ENCODE assay signal across 8 cellular contexts in the genomic region with DNA sequence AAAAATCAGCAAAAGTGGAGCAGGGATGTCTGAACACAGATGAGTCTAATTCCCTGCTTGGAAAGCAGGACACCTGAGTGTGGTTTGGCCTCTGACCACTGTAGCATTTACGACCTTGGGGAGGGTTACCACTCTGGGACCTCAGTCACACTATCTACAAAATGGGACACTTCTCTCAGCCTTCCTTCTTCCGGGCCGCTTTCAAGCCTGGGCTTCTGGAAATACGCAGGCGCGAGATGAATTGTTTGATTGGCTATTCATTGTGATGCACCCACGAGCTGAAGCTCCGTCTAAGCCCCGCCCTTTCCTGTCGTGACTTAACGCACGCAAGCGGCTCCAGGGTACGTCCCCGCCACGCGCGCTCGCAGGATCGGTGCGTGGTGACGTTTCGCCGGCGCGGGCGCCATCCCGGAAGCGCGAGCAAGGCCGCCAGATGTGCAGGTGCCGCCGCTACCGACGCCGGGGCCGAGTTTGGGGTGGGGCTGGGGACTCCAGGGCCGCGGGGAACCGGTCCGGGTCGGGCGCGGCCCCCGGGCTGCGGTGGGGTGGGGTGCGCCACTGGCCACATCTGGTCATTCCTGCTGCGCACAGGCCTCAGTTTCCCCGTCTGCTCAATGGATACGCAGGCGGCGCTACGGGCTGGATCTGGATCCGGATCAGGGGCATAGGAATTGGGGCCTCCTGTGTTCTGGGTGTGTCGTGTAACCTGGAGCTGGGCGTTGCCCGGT. TPM values are rescaled to one million over a fixed set of nuclear protein-coding genes. Genes with fewer than 3 reads are reported as not detected.
A peak's percentile ranks its signal among the peaks of the same experiment; 100 is the strongest.
DNase-seq lines count a peak whose midpoint lies in the region; ATAC-seq, FAIRE-seq and TF ChIP-seq lines count a peak whose summit lies in the region.

A gene with protein sequence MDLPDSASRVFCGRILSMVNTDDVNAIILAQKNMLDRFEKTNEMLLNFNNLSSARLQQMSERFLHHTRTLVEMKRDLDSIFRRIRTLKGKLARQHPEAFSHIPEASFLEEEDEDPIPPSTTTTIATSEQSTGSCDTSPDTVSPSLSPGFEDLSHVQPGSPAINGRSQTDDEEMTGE (plus strand): TSS at position 397 of the 728 bp plus-strand sequence. CDS start 4,187 bp downstream, outside the sequence.

- DNase-seq in D721Med (ENCODE audit: insufficient read length, low spot score) (peak; percentile 86), IMR-90 (peak; percentile 99), OCI-M1 (lab: John Stamatoyannopoulos, UW) (peak; percentile 98), activated T-cell treated with anti-CD3 and anti-CD28 coated beads for 24 hours (ENCODE audit: low read depth) (peak; percentile 96), epithelial cell of esophagus (ENCODE audit: low read depth) (peak; percentile 99)
- peak; percentile 95 to 96 for DNase-seq in stimulated activated CD8-positive, alpha-beta memory T cell treated with anti-CD3 and anti-CD28 coated beads, Interleukin-4, amount 100 ng/mL, for 1 hour (ENCODE audit: low read depth in 2 of 2, low spot score in 1 of 2)

- H3K9ac ChIP-seq in IMR-90 (ENCODE audit: low read depth, low read length) = peak within 1 kb of the TSS; percentile 81

- peak within 1 kb of the TSS; percentile 96 for H3K4ac ChIP-seq in IMR-90 (ENCODE audit: low read depth, low read length)

- H3K27me3 ChIP-seq in IMR-90 (ENCODE audit: control insufficient read depth, insufficient read depth, low read length) (no peaks in the 10 kb centered on the region), mononuclear cell (ENCODE audit: insufficient read depth, low read length) (no peaks in the 10 kb centered on the region)

- CTCF ChIA-PET in IMR-90 (lab: Yijun Ruan, JAX) = interaction anchor here (0.5 to 1.1 kb wide), 3 partner anchors 31 to 38 kb away, joined by 3 to 4 read pairs (median 3); partner anchors contain the start of gene REX1BD

- H2AK5ac ChIP-seq in IMR-90 (ENCODE audit: low read depth, low read length) = peak within 1 kb of the TSS; percentile 90

- H3K18ac ChIP-seq in IMR-90 (ENCODE audit: low read depth, low read length) = peak within 1 kb of the TSS; percentile 41

- H4K91ac ChIP-seq in IMR-90 (ENCODE audit: insufficient read depth, low read depth, low read length) = peak within 1 kb of the TSS; percentile 88

- peak within 1 kb of the TSS; percentile 80 for H3K4me2 ChIP-seq in IMR-90 (ENCODE audit: low read depth, low read length)

- H3K27ac ChIP-seq in IMR-90 (ENCODE audit: insufficient read depth, low read length) = peak within 1 kb of the TSS; percentile 65

- H3K4me1 ChIP-seq in IMR-90 (ENCODE audit: control insufficient read depth, insufficient read depth, low read length) (0 out of 2 replicates have a peak, but pooled peaks cover 2% of the 10 kb centered on the region), mononuclear cell (ENCODE audit: insufficient read depth, low read length) (peaks cover 18% of the 10 kb centered on the region)

- dilution Hi-C loops in IMR-90 (cut with HindIII; ENCODE audit: low sequenced_read_pairs, unreplicated experiment) = no loop called here

- no peak within 1 kb of the TSS for H2BK20ac ChIP-seq in IMR-90 (ENCODE audit: low read depth, low read length)

- TF ChIP-seq CTCF in D721Med (IDR thresholded peaks at IDR 0.05; ENCODE audit: insufficient read depth, missing control alignments) (no peak), IMR-90 (conservative IDR thresholded peaks at IDR 0.05; ENCODE audit: low read depth, low read length) (no peak), epithelial cell of esophagus (IDR thresholded peaks at IDR 0.05; ENCODE audit: insufficient read depth, low read depth, low read length, missing control alignments) (no peak)

- H3K4me3 ChIP-seq in IMR-90 (ENCODE audit: insufficient read depth, low read depth, low read length) = peak within 1 kb of the TSS; percentile 76
- peak within 1 kb of the TSS; percentile 96 for H3K4me3 ChIP-seq in epithelial cell of esophagus (ENCODE audit: low read length)
- H3K4me3 ChIP-seq in mononuclear cell (ENCODE audit: low read length) = peak within 1 kb of the TSS; percentile 95

- TF ChIP-seq POLR2A in IMR-90 (IDR thresholded peaks at IDR 0.05; ENCODE audit: low read depth, low read length) = peak; percentile 72

- intact Hi-C loops in IMR-90 (cut with micrococcal nuclease) = loop anchor here (1.0 to 5.0 kb wide), 2 partner anchors 35 to 105 kb away; partner anchors contain the start of gene ELL

- H2BK15ac ChIP-seq in IMR-90 (ENCODE audit: low read depth, low read length) = no peak within 1 kb of the TSS

- TF ChIP-seq RAD21 in IMR-90 (IDR thresholded peaks at IDR 0.05; ENCODE audit: low read length) = no peak

- peak within 1 kb of the TSS; percentile 92 for H3K14ac ChIP-seq in IMR-90 (replicated peaks; ENCODE audit: low read depth, low read length)

- peak within 1 kb of the TSS; percentile 29; the same call in 1 of the 2 replicates for H2BK120ac ChIP-seq in IMR-90 (ENCODE audit: low read depth, low read length)

- POLR2A ChIA-PET in IMR-90 (lab: Charles Lee; ENCODE audit: unreplicated experiment) = interaction anchor here (0.7 to 1.0 kb wide), 2 partner anchors 91 to 385 kb away, joined by 3 to 16 read pairs; no protein-coding TSS in a partner anchor

- 0 out of 2 replicates have a peak, but pooled peaks cover 2% of the 10 kb centered on the region for H3K9me1 ChIP-seq in IMR-90 (ENCODE audit: insufficient read depth, low read length)

- WGBS in IMR-90 (ENCODE audit: extremely low coverage in 2 of 2, insufficient read length in 1 of 2), 2 experiments = 0% methylated on average over 33 of the region's 57 CpGs; no CpG with 5 or more reads in 1 of the 2 experiments

- H3K79me1 ChIP-seq in IMR-90 (ENCODE audit: low read depth in 1 of 2, low read length in 2 of 2) = peaks cover 15 to 39% of the 10 kb centered on the region in 2 experiments

- no peak for FAIRE-seq in D721Med (lab: Jason Lieb, UNC)

- peak within 1 kb of the TSS; percentile 90 for H3K23ac ChIP-seq in IMR-90 (ENCODE audit: low read depth, low read length)

- ATAC-seq in GM21526 (IDR thresholded peaks at IDR 0.05; ENCODE audit: low FRiP score, unreplicated experiment) (peak; percentile 87), IMR-90 (ENCODE audit: low read depth) (peak; percentile 100)

- peak within 1 kb of the TSS; percentile 83 for H3K56ac ChIP-seq in IMR-90 (ENCODE audit: extremely low read depth, insufficient read depth, low read length)

- peak within 1 kb of the TSS; percentile 85 to 99 for H4K8ac ChIP-seq in IMR-90 (ENCODE audit: low read depth in 2 of 2, low read length in 2 of 2)

- BruUV-seq in IMR-90 (replicated peaks; lab: Mats Ljungman, UMichigan) = no TSS peak

- no peaks in the 10 kb centered on the region for H3K9me3 ChIP-seq in IMR-90 (ENCODE audit: control insufficient read depth, insufficient read depth, low read length)
- H3K9me3 ChIP-seq in mononuclear cell (ENCODE audit: low read depth, low read length) = no peaks in the 10 kb centered on the region

- peak within 1 kb of the TSS; percentile 94 for H4K5ac ChIP-seq in IMR-90 (ENCODE audit: low read depth, low read length)

- in situ Hi-C loops in IMR-90 (cut with MboI; ENCODE audit: low sequenced_read_pairs) = no loop called here

- no peaks in the 10 kb centered on the region for H4K20me1 ChIP-seq in IMR-90 (ENCODE audit: insufficient read depth, low read length)

- peak within 1 kb of the TSS; percentile 69 for H2BK5ac ChIP-seq in IMR-90 (ENCODE audit: low read depth, low read length, poor library complexity, severe bottlenecking)

- peaks cover 10% of the 10 kb centered on the region for H3K36me3 ChIP-seq in IMR-90 (ENCODE audit: control insufficient read depth, insufficient read depth, low read length)

- peak within 1 kb of the TSS; percentile 100 for H2AK9ac ChIP-seq in IMR-90 (replicated peaks; ENCODE audit: low read depth, low read length, poor library complexity)

- H2AFZ ChIP-seq in IMR-90 (replicated peaks; ENCODE audit: low read length, poor library complexity) = peak within 1 kb of the TSS; percentile 96

TF ChIP-seq in IMR-90, 13 proteins besides CTCF, POLR2A, EP300 and RAD21 (continues in another document):
- TF ChIP-seq, protein P1, sequence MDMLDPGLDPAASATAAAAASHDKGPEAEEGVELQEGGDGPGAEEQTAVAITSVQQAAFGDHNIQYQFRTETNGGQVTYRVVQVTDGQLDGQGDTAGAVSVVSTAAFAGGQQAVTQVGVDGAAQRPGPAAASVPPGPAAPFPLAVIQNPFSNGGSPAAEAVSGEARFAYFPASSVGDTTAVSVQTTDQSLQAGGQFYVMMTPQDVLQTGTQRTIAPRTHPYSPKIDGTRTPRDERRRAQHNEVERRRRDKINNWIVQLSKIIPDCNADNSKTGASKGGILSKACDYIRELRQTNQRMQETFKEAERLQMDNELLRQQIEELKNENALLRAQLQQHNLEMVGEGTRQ (IDR thresholded peaks at IDR 0.05; ENCODE audit: low read depth, low read length) = peak; percentile 20; the same call in 1 of the 2 replicates
- TF ChIP-seq SMC3 (IDR thresholded peaks at IDR 0.05; ENCODE audit: low read depth, low read length) (no peak), RFX5 (IDR thresholded peaks at IDR 0.05; ENCODE audit: low read depth, low read length) (peak; percentile 21; the same call in 1 of the 2 replicates), CHD1 (IDR thresholded peaks at IDR 0.05; ENCODE audit: low read depth, low read length) (no peak), CEBPB (IDR thresholded peaks at IDR 0.05; ENCODE audit: low read depth, low read length) (peak; percentile 29), NFE2L2 (IDR thresholded peaks at IDR 0.05; ENCODE audit: low read depth, low read length) (no peak), MAZ (IDR thresholded peaks at IDR 0.05; ENCODE audit: borderline replicate concordance, low read depth, low read length) (peak; percentile 79; the same call in 1 of the 2 replicates), RCOR1 (IDR thresholded peaks at IDR 0.05; ENCODE audit: insufficient replicate concordance, low read length) (peak; percentile 100), BHLHE40 (IDR thresholded peaks at IDR 0.05; ENCODE audit: low read depth, low read length) (peak; percentile 60), MAFK (IDR thresholded peaks at IDR 0.05; ENCODE audit: low read depth, low read length) (no peak), FOS (IDR thresholded peaks at IDR 0.05; ENCODE audit: low read depth, low read length) (no peak)
- TF ChIP-seq, protein P2, sequence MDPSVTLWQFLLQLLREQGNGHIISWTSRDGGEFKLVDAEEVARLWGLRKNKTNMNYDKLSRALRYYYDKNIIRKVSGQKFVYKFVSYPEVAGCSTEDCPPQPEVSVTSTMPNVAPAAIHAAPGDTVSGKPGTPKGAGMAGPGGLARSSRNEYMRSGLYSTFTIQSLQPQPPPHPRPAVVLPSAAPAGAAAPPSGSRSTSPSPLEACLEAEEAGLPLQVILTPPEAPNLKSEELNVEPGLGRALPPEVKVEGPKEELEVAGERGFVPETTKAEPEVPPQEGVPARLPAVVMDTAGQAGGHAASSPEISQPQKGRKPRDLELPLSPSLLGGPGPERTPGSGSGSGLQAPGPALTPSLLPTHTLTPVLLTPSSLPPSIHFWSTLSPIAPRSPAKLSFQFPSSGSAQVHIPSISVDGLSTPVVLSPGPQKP (IDR thresholded peaks at IDR 0.05; ENCODE audit: borderline replicate concordance, low read depth, low read length) = no peak

RNA-seq across cellular contexts. Expression of the gene that starts here (rescaled TPM):
- total RNA-seq in IMR-90 (2012; rRNA removed) (66.7 and 89.2 TPM in 2 replicates), mononuclear cell (70.5 TPM)
- polyA plus RNA-seq in IMR-90 (2012; rRNA removed) = 196 and 253 TPM in 2 replicates
- polyA plus RNA-seq in IMR-90 (2012; cell fraction: cytosol; rRNA removed) = 76.4 and 143 TPM in 2 replicates
- polyA plus RNA-seq in IMR-90 (2012; cell fraction: nucleus; rRNA removed; ENCODE audit: low replicate concordance) = 116 and 178 TPM in 2 replicates

Comparison
In these comparisons a context has a peak if more than half of its experiments do, and no peak if none do; other contexts are left out.
1. Peak in every context shown above with its lines: DNase-seq, ATAC-seq, H3K4me3 ChIP-seq and H3K27ac ChIP-seq.